Comparison of ENCODE assay signal across 1 cellular context in genomic region chr5:642481-642880, GRCh38.
TF ChIP-seq lines count a peak whose summit lies in the region.

No MANE protein-coding gene starts in this region.

TF ChIP-seq in K562, 482 proteins besides CTCF, POLR2A, EP300 and RAD21:
- TF ChIP-seq POLR2G (IDR thresholded peaks at IDR 0.05; ENCODE audit: low read depth, low read length) (peak; percentile 69; the same call in 1 of the 2 replicates), CTBP1 (IDR thresholded peaks at IDR 0.05; ENCODE audit: borderline replicate concordance) (no peak), RAD51 (IDR thresholded peaks at IDR 0.05; ENCODE audit: borderline replicate concordance, low read depth) (no peak), GATAD2A (IDR thresholded peaks at IDR 0.05) (no peak), ARID1B (IDR thresholded peaks at IDR 0.05) (no peak)
